ENCODE assay signal across 1 cellular context in the genomic region with DNA sequence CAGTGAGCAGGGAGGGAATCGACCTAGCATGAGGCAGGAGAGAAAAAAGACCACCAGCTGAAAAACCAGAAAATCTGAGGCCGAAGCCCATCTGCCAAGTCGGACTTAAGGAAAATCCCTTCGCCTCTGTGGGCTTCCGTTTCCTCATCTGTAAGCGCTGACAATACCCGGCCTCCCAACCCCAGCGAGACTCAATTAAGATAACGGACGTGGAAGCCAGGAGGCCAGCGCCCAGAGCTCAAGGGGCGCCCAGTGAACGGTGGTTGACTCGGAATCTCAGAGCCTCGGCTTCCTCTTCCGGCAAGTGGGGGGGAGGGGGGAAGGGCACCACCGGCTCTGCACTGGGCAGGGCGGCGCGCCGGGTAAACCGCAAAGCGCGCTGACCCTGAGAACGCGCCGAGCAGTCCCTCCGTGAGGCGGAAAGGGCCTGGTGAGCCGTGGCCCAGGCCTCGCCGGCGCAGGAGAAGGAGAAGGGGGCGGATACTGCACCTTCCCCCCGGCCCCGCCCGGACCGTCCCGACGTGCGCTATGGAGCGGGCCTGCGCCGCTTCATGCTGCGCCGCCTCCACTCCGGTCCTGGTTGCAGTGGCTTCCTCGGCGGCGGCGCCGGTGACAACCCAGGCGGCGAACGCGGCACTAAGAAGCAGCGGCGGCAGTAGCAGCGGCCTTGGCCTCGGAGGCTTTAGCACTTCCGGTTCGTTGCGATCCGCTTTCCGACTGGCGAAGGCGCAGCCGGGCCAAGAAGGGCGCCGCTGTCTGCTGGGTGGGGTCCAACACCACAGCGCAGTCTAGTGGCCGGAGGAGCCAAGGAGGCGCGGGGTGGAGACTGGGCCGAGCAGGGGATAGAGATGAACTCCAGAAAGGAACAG.
TF ChIP-seq lines count a peak whose summit lies in the region.

DPP8 (minus strand) TSS at position 693 of the 869 bp plus-strand sequence. CDS start 5,136 bp downstream, outside the sequence.

TF ChIP-seq in HepG2, 621 proteins besides CTCF, POLR2A, EP300 and RAD21 (continued from another document and continues in another):
- TF ChIP-seq ZBTB49 (CRISPR knock-in tag; IDR thresholded peaks at IDR 0.05; ENCODE audit: borderline replicate concordance) = peak; percentile 11; the same call in 1 of the 2 replicates
- TF ChIP-seq FOXJ3 (CRISPR knock-in tag; IDR thresholded peaks at IDR 0.05; ENCODE audit: borderline replicate concordance) = peak; percentile 66; the same call in 1 of the 2 replicates
- peak; percentile 95 for TF ChIP-seq ARNT2 (CRISPR knock-in tag; IDR thresholded peaks at IDR 0.05; ENCODE audit: low read depth)
- TF ChIP-seq MXI1 (IDR thresholded peaks at IDR 0.05; ENCODE audit: borderline replicate concordance, low read depth, low read length) = peak; percentile 28; the same call in 1 of the 3 replicates
- peak; percentile 81 for TF ChIP-seq GATAD2A (CRISPR knock-in tag; IDR thresholded peaks at IDR 0.05)
- TF ChIP-seq, protein P1, sequence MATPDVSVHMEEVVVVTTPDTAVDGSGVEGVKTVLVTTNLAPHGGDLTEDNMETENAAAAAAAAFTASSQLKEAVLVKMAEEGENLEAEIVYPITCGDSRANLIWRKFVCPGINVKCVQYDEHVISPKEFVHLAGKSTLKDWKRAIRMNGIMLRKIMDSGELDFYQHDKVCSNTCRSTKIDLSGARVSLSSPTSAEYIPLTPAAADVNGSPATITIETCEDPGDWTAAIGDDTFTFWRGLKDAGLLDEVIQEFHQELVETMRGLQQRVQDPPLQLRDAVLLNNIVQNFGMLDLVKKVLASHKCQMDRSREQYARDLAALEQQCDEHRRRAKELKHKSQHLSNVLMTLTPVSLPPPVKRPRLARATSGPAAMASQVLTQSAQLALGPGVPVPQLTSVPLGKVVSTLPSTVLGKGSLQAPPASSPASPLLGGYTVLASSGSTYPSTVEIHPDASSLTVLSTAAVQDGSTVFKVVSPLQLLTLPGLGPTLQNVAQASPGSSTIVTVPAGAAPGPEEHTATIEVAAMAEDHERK (CRISPR knock-in tag; IDR thresholded peaks at IDR 0.05; ENCODE audit: low read depth) = no peak
- peak; percentile 84 for TF ChIP-seq ZNF883 (CRISPR knock-in tag; IDR thresholded peaks at IDR 0.05; ENCODE audit: not compliant biosample characterization)
- TF ChIP-seq CREM (IDR thresholded peaks at IDR 0.05) = peak; percentile 79
- no peak for TF ChIP-seq CREM (CRISPR knock-in tag; IDR thresholded peaks at IDR 0.05)
- no peak; the same call in 1 of the 2 replicates for TF ChIP-seq ATF1 (CRISPR knock-in tag; IDR thresholded peaks at IDR 0.05)
- no peak for TF ChIP-seq U2AF2 (IDR thresholded peaks at IDR 0.05; ENCODE audit: low read depth, low read length)
- TF ChIP-seq SNRNP70 (IDR thresholded peaks at IDR 0.05; ENCODE audit: low read depth, low read length) = no peak
- TF ChIP-seq ZNF484 (CRISPR knock-in tag; IDR thresholded peaks at IDR 0.05; ENCODE audit: borderline replicate concordance, low read depth) = no peak
- TF ChIP-seq ZFP82 (CRISPR knock-in tag; IDR thresholded peaks at IDR 0.05; ENCODE audit: borderline replicate concordance) = peak; percentile 85
- TF ChIP-seq ONECUT2 (CRISPR knock-in tag; IDR thresholded peaks at IDR 0.05) = no peak
- peak; percentile 87 for TF ChIP-seq YY1 (IDR thresholded peaks at IDR 0.05; ENCODE audit: insufficient read depth, insufficient replicate concordance, low read depth, low read length)
- TF ChIP-seq, protein P2, sequence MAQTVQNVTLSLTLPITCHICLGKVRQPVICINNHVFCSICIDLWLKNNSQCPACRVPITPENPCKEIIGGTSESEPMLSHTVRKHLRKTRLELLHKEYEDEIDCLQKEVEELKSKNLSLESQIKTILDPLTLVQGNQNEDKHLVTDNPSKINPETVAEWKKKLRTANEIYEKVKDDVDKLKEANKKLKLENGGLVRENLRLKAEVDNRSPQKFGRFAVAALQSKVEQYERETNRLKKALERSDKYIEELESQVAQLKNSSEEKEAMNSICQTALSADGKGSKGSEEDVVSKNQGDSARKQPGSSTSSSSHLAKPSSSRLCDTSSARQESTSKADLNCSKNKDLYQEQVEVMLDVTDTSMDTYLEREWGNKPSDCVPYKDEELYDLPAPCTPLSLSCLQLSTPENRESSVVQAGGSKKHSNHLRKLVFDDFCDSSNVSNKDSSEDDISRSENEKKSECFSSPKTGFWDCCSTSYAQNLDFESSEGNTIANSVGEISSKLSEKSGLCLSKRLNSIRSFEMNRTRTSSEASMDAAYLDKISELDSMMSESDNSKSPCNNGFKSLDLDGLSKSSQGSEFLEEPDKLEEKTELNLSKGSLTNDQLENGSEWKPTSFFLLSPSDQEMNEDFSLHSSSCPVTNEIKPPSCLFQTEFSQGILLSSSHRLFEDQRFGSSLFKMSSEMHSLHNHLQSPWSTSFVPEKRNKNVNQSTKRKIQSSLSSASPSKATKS (CRISPR knock-in tag; IDR thresholded peaks at IDR 0.05) = no peak
- TF ChIP-seq ETV5 (CRISPR knock-in tag; IDR thresholded peaks at IDR 0.05; ENCODE audit: borderline replicate concordance) = peak; percentile 74
- TF ChIP-seq ZNF674 (CRISPR knock-in tag; IDR thresholded peaks at IDR 0.05; ENCODE audit: low read depth) = no peak
- TF ChIP-seq, protein P3, sequence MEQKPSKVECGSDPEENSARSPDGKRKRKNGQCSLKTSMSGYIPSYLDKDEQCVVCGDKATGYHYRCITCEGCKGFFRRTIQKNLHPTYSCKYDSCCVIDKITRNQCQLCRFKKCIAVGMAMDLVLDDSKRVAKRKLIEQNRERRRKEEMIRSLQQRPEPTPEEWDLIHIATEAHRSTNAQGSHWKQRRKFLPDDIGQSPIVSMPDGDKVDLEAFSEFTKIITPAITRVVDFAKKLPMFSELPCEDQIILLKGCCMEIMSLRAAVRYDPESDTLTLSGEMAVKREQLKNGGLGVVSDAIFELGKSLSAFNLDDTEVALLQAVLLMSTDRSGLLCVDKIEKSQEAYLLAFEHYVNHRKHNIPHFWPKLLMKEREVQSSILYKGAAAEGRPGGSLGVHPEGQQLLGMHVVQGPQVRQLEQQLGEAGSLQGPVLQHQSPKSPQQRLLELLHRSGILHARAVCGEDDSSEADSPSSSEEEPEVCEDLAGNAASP (CRISPR knock-in tag; IDR thresholded peaks at IDR 0.05; ENCODE audit: borderline replicate concordance) = peak; percentile 68
- TF ChIP-seq, protein P4, sequence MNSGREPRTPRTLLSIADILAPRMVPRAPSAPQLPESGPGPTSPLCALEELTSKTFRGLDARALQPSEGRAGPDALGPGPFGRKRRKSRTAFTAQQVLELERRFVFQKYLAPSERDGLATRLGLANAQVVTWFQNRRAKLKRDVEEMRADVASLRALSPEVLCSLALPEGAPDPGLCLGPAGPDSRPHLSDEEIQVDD (CRISPR knock-in tag; IDR thresholded peaks at IDR 0.05; ENCODE audit: borderline replicate concordance) = peak; percentile 40; the same call in 1 of the 2 replicates
- TF ChIP-seq DMAP1 (CRISPR knock-in tag; IDR thresholded peaks at IDR 0.05) = peak; percentile 92
- TF ChIP-seq KMT2A (CRISPR knock-in tag; IDR thresholded peaks at IDR 0.05) = peak; percentile 91
- TF ChIP-seq, protein P5, sequence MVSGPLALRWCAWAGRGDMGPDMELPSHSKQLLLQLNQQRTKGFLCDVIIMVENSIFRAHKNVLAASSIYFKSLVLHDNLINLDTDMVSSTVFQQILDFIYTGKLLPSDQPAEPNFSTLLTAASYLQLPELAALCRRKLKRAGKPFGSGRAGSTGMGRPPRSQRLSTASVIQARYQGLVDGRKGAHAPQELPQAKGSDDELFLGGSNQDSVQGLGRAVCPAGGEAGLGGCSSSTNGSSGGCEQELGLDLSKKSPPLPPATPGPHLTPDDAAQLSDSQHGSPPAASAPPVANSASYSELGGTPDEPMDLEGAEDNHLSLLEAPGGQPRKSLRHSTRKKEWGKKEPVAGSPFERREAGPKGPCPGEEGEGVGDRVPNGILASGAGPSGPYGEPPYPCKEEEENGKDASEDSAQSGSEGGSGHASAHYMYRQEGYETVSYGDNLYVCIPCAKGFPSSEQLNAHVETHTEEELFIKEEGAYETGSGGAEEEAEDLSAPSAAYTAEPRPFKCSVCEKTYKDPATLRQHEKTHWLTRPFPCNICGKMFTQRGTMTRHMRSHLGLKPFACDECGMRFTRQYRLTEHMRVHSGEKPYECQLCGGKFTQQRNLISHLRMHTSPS (CRISPR knock-in tag; IDR thresholded peaks at IDR 0.05; ENCODE audit: low read depth) = no peak; the same call in none of the 2 replicates
- no peak for TF ChIP-seq EZH2 (conservative IDR thresholded peaks at IDR 0.05; ENCODE audit: low read depth, low read length)
- TF ChIP-seq ZNF704 (CRISPR knock-in tag; IDR thresholded peaks at IDR 0.05; ENCODE audit: borderline replicate concordance) = peak; percentile 54; the same call in 1 of the 2 replicates
- peak; percentile 54 for TF ChIP-seq TBL1XR1 (IDR thresholded peaks at IDR 0.05; ENCODE audit: borderline replicate concordance, low read length, partially characterized antibody)
- TF ChIP-seq IKZF4 (CRISPR knock-in tag; IDR thresholded peaks at IDR 0.05; ENCODE audit: borderline replicate concordance, low read depth, not compliant biosample characterization) = no peak
- peak; percentile 94 for TF ChIP-seq YEATS4 (CRISPR knock-in tag; IDR thresholded peaks at IDR 0.05; ENCODE audit: borderline replicate concordance)
- no peak for TF ChIP-seq JUNB (CRISPR knock-in tag; IDR thresholded peaks at IDR 0.05; ENCODE audit: borderline replicate concordance)
- TF ChIP-seq ZNF274 (CRISPR knock-in tag; IDR thresholded peaks at IDR 0.05) = peak; percentile 96
- no peak for TF ChIP-seq ZFAT (CRISPR knock-in tag; conservative IDR thresholded peaks at IDR 0.05)
- no peak for TF ChIP-seq ZC3H4 (CRISPR knock-in tag; IDR thresholded peaks at IDR 0.05; ENCODE audit: borderline replicate concordance)
- TF ChIP-seq, protein P6, sequence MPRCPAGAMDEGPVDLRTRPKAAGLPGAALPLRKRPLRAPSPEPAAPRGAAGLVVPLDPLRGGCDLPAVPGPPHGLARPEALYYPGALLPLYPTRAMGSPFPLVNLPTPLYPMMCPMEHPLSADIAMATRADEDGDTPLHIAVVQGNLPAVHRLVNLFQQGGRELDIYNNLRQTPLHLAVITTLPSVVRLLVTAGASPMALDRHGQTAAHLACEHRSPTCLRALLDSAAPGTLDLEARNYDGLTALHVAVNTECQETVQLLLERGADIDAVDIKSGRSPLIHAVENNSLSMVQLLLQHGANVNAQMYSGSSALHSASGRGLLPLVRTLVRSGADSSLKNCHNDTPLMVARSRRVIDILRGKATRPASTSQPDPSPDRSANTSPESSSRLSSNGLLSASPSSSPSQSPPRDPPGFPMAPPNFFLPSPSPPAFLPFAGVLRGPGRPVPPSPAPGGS (CRISPR knock-in tag; IDR thresholded peaks at IDR 0.05) = peak; percentile 90; the same call in 1 of the 2 replicates
- peak; percentile 93 for TF ChIP-seq POLR2G (IDR thresholded peaks at IDR 0.05; ENCODE audit: low read depth, low read length)
- TF ChIP-seq ZMYM4 (CRISPR knock-in tag; IDR thresholded peaks at IDR 0.05) = peak; percentile 96
- TF ChIP-seq REST (IDR thresholded peaks at IDR 0.05; ENCODE audit: borderline replicate concordance in 1 of 2, low read depth in 1 of 2, low read length in 2 of 2) = no peak
- peak; percentile 89 for TF ChIP-seq ZNF331 (CRISPR knock-in tag; IDR thresholded peaks at IDR 0.05)
